Comparison of ENCODE assay signal across 7 cellular contexts in genomic region chr11:10208045-10208674, GRCh38.
A peak's percentile ranks its signal among the peaks of the same experiment; 100 is the strongest.
DNase-seq lines count a peak whose midpoint lies in the region; ATAC-seq, FAIRE-seq and TF ChIP-seq lines count a peak whose summit lies in the region.

No MANE protein-coding gene starts in this region.

- H3K23ac ChIP-seq in H1 (ENCODE audit: insufficient read length) (no peak overlapping the region), mesendoderm (ENCODE audit: low read length) (no peak overlapping the region)

- 41% methylated on average over 5 of the region's 5 CpGs; no CpG with 5 or more reads in 1 of the 2 experiments for WGBS in H1 (ENCODE audit: extremely low coverage in 1 of 2, insufficient coverage in 1 of 2, insufficient read length in 1 of 2, insufficient replicate concordance in 2 of 2, low coverage in 1 of 2, low lambda C conversion rate in 2 of 2, missing lambda C conversion rate in 1 of 2), 2 experiments
- no CpG with 5 or more reads among the region's 5 CpGs for WGBS in mesendoderm (ENCODE audit: extremely low coverage, insufficient coverage, low lambda C conversion rate)

- no peaks in the 10 kb centered on the region for H3F3A ChIP-seq in PC-9 (ENCODE audit: insufficient read depth, low read depth)

- no peak overlapping the region for H2AK5ac ChIP-seq in H1 (ENCODE audit: low read depth, low read length)
- no peak overlapping the region for H2AK5ac ChIP-seq in mesendoderm (ENCODE audit: low read length)

- H3K79me1 ChIP-seq in H1 (ENCODE audit: low read depth, low read length) (no peaks in the 10 kb centered on the region; the same call in 1 of the 2 replicates), mesendoderm (ENCODE audit: low read length) (peaks cover 2% of the 10 kb centered on the region)

- no peak overlapping the region for H2BK12ac ChIP-seq in H1 (ENCODE audit: low read depth, low read length)

- H3K18ac ChIP-seq in H1 (ENCODE audit: extremely low read depth, low read length) = no peak overlapping the region
- no peak overlapping the region for H3K18ac ChIP-seq in mesendoderm (ENCODE audit: low read length)

- TF ChIP-seq RAD21 in Ishikawa (IDR thresholded peaks at IDR 0.05; ENCODE audit: low read depth) (peak; percentile 63), H1 (IDR thresholded peaks at IDR 0.05 in 1 of 2, conservative IDR thresholded peaks at IDR 0.05 in 1 of 2; ENCODE audit: low read depth in 2 of 2, low read length in 2 of 2) (peak; percentile 26 to 38)

- POLR2A ChIA-PET in PC-9 (lab: Charles Lee; ENCODE audit: unreplicated experiment) (no interaction called here), H1 (lab: Charles Lee; ENCODE audit: partially characterized antibody) (interaction anchor here (1.2 kb wide), 1 partner anchor 98 kb away, joined by 5 read pairs; no protein-coding TSS in a partner anchor)

- H3K4me1 ChIP-seq in PC-9 (replicated peaks; ENCODE audit: insufficient read depth) (0 out of 2 replicates have a peak, but pooled peaks cover 3% of the 10 kb centered on the region), H1 (replicated peaks in 1 of 4; ENCODE audit: control insufficient read depth in 3 of 4, insufficient read depth in 4 of 4, low read length in 3 of 4) (peaks cover 0 to 14% (median 5%) of the 10 kb centered on the region in 4 experiments; a peak in 5 of 7 replicates), mesendoderm (ENCODE audit: control insufficient read depth, low read depth, low read length) (peaks cover 3% of the 10 kb centered on the region)

- no peaks in the 10 kb centered on the region for H3K36me3 ChIP-seq in PC-9 (ENCODE audit: low read depth)
- no peaks in the 10 kb centered on the region for H3K36me3 ChIP-seq in H1 (ENCODE audit: control insufficient read depth in 2 of 4, insufficient read depth in 4 of 4, low read length in 3 of 4)
- no peaks in the 10 kb centered on the region for H3K36me3 ChIP-seq in mesendoderm (ENCODE audit: control insufficient read depth, insufficient read depth, low read length)

- peak; percentile 60 for TF ChIP-seq CTCF in GM10266 (IDR thresholded peaks at IDR 0.05; ENCODE audit: control insufficient read depth, insufficient read depth, low read depth, missing control alignments)
- TF ChIP-seq CTCF in PC-9 (conservative IDR thresholded peaks at IDR 0.05) = peak; percentile 75
- peak in 2 of 3 experiments; percentile 4 to 52; a peak in 2 of 4 replicates for TF ChIP-seq CTCF in H1 (IDR thresholded peaks at IDR 0.05; ENCODE audit: control extremely low read depth in 1 of 3, insufficient read depth in 1 of 3, low read depth in 1 of 3, low read length in 3 of 3)

- H3K4me3 ChIP-seq in PC-9 (no peak overlapping the region), H1 (ENCODE audit: extremely low read depth in 1 of 4, insufficient read depth in 2 of 4, low read depth in 3 of 4, low read length in 4 of 4) (no peak overlapping the region), mesendoderm (ENCODE audit: low read length) (no peak overlapping the region)

- no peak overlapping the region for H2BK20ac ChIP-seq in H1 (ENCODE audit: low read length)

- no peak overlapping the region for H3K14ac ChIP-seq in H1 (ENCODE audit: insufficient read length)

- no peaks in the 10 kb centered on the region for H3K23me2 ChIP-seq in H1 (ENCODE audit: low read depth, low read length)

- no peak overlapping the region for H3K56ac ChIP-seq in H1 (replicated peaks; ENCODE audit: insufficient read length, low read depth, low read length)
- H3K56ac ChIP-seq in mesendoderm (ENCODE audit: low read length) = no peak overlapping the region

- no peak overlapping the region for H3K9ac ChIP-seq in H1 (replicated peaks in 1 of 4; ENCODE audit: extremely low read depth in 1 of 4, low read depth in 3 of 4, low read length in 3 of 4)
- no peak overlapping the region for H3K9ac ChIP-seq in mesendoderm (ENCODE audit: low read length)

- H4K5ac ChIP-seq in H1 (ENCODE audit: insufficient read length, low read depth, low read length) = no peak overlapping the region
- no peak overlapping the region for H4K5ac ChIP-seq in mesendoderm (ENCODE audit: low read length)

- H4K91ac ChIP-seq in H1 (replicated peaks; ENCODE audit: insufficient read length, low read length) = no peak overlapping the region

- H4K8ac ChIP-seq in H1 (ENCODE audit: extremely low read depth, insufficient read depth, low read length) (no peak overlapping the region), mesendoderm (ENCODE audit: low read depth, low read length) (no peak overlapping the region)

- H3K4ac ChIP-seq in H1 (replicated peaks; ENCODE audit: insufficient read length, low read depth, low read length) (no peak overlapping the region), mesendoderm (ENCODE audit: low read depth, low read length) (no peak overlapping the region)

- intact Hi-C loops in PC-9 (cut with micrococcal nuclease; ENCODE audit: unreplicated experiment) = loop anchor here (2.0 to 5.0 kb wide), 3 partner anchors 95 to 529 kb away; no protein-coding TSS in a partner anchor

- no peak for TF ChIP-seq EP300 in Ishikawa (IDR thresholded peaks at IDR 0.05; ENCODE audit: borderline replicate concordance)
- no peak for TF ChIP-seq EP300 in H1 (IDR thresholded peaks at IDR 0.05; ENCODE audit: borderline replicate concordance in 1 of 2, low read depth in 2 of 2, low read length in 2 of 2)

- CTCF ChIA-PET in PC-9 (lab: Charles Lee) (interaction anchor here (0.6 to 0.9 kb wide), 3 partner anchors 70 to 97 kb away, joined by 3 to 14 read pairs (median 3); partner anchors contain the start of gene ADM), H1 (lab: Charles Lee; ENCODE audit: partially characterized antibody) (interaction anchor here (0.6 to 2.1 kb wide), 14 partner anchors 9 to 931 kb away, joined by 3 to 7 read pairs (median 4); no protein-coding TSS in a partner anchor)

- no TSS peak for BruUV-seq in PC-9 (replicated peaks; lab: Mats Ljungman, UMichigan)

- H3K9me3 ChIP-seq in PC-9 (ENCODE audit: insufficient read depth, low read depth) = 0 out of 2 replicates have a peak, but pooled peaks cover 7% of the 10 kb centered on the region
- H3K9me3 ChIP-seq in H1 (ENCODE audit: insufficient read depth in 2 of 2, low read depth in 1 of 2, low read length in 1 of 2) = peaks cover 2 to 3% of the 10 kb centered on the region in 2 experiments; a peak in 1 of 4 replicates

- H3K4me2 ChIP-seq in PC-9 = 0 out of 2 replicates have a peak overlapping the region, but pooled peaks have one; percentile 7
- H3K4me2 ChIP-seq in H1 (ENCODE audit: insufficient read depth in 1 of 2, low read depth in 2 of 2, low read length in 2 of 2) = no peak overlapping the region
- H3K4me2 ChIP-seq in mesendoderm (ENCODE audit: low read length) = no peak overlapping the region

- FAIRE-seq in H1 (lab: Jason Lieb, UNC) = peak; percentile 36

- H2BK5ac ChIP-seq in H1 (ENCODE audit: low read depth, low read length) (no peak overlapping the region), mesendoderm (ENCODE audit: low read length) (no peak overlapping the region)

- H3K27me3 ChIP-seq in PC-9 (ENCODE audit: insufficient read depth, low read depth) (no peaks in the 10 kb centered on the region), H1 (replicated peaks in 1 of 4; ENCODE audit: control insufficient read depth in 3 of 4, extremely low read depth in 1 of 4, insufficient read depth in 3 of 4, low read length in 3 of 4) (no peaks in the 10 kb centered on the region), mesendoderm (ENCODE audit: insufficient read depth, low read length, poor library complexity) (no peaks in the 10 kb centered on the region)

- H3K27ac ChIP-seq in PC-9 (no peak overlapping the region), H1 (ENCODE audit: low read depth, low read length) (no peak overlapping the region), mesendoderm (ENCODE audit: low read depth, low read length) (no peak overlapping the region), caudate nucleus (ENCODE audit: low read depth, low read length) (no peak overlapping the region)

- H2BK120ac ChIP-seq in H1 (replicated peaks; ENCODE audit: low read depth, low read length) (no peak overlapping the region), mesendoderm (ENCODE audit: low read depth, low read length) (no peak overlapping the region)

- DNase-seq in GM10266 (ENCODE audit: extremely low spot score) = peak; percentile 38
- DNase-seq in PC-9 = no peak
- no peak for DNase-seq in H1 (ENCODE audit: low read depth in 1 of 2, low spot score in 2 of 2)
- DNase-seq in mesendoderm = peak; percentile 58
- DNase-seq in caudate nucleus (lab: John Stamatoyannopoulos, UW) = no peak

- H4K20me1 ChIP-seq in PC-9 (ENCODE audit: insufficient read depth) = no peaks in the 10 kb centered on the region
- H4K20me1 ChIP-seq in H1 (replicated peaks in 1 of 2; ENCODE audit: control insufficient read depth in 1 of 2, insufficient read depth in 2 of 2, low read length in 2 of 2) = no peaks in the 10 kb centered on the region

- H2BK15ac ChIP-seq in H1 (ENCODE audit: low read length) = no peak overlapping the region
- no peak overlapping the region for H2BK15ac ChIP-seq in mesendoderm (replicated peaks; ENCODE audit: low read depth)

- H3K9me2 ChIP-seq in PC-9 (ENCODE audit: insufficient read depth) = no peaks in the 10 kb centered on the region

- TF ChIP-seq POLR2A in H1 (IDR thresholded peaks at IDR 0.05; ENCODE audit: control extremely low read depth in 1 of 2, low read depth in 2 of 2, low read length in 2 of 2) = no peak

- ATAC-seq in GM21717 (IDR thresholded peaks at IDR 0.05; ENCODE audit: unreplicated experiment) = no peak

- H3K79me2 ChIP-seq in PC-9 (ENCODE audit: low read depth) (no peaks in the 10 kb centered on the region; the same call in 1 of the 2 replicates), H1 (ENCODE audit: control insufficient read depth in 1 of 2, insufficient read depth in 2 of 2, low read length in 2 of 2) (peaks cover 0 to 17% of the 10 kb centered on the region in 2 experiments; a peak in 2 of 4 replicates), mesendoderm (ENCODE audit: control insufficient read depth, insufficient read depth, low read length) (no peaks in the 10 kb centered on the region)

- H2AFZ ChIP-seq in PC-9 = no peak overlapping the region
- no peak overlapping the region for H2AFZ ChIP-seq in H1 (ENCODE audit: low read length)

TF ChIP-seq in Ishikawa, 13 proteins besides CTCF, POLR2A, EP300 and RAD21 (continues in another document):
- TF ChIP-seq NFIC (IDR thresholded peaks at IDR 0.05) = no peak
- no peak for TF ChIP-seq FOXM1 (IDR thresholded peaks at IDR 0.05; ENCODE audit: borderline replicate concordance, low read depth)
- TF ChIP-seq ZBTB7A (IDR thresholded peaks at IDR 0.05; ENCODE audit: low read depth) = no peak
- TF ChIP-seq MAX (IDR thresholded peaks at IDR 0.05) = no peak

TF ChIP-seq in H1, 55 proteins besides CTCF, POLR2A, EP300 and RAD21 (continues in another document):
- TF ChIP-seq KDM5A (IDR thresholded peaks at IDR 0.05; ENCODE audit: low read length) = no peak

Comparison
In these comparisons a context has a peak if more than half of its experiments do, and no peak if none do; other contexts are left out.
1. DNase-seq: peak in GM10266 (single experiment) and mesendoderm (single experiment); none in PC-9 (0 of 2), H1 (0 of 2) and caudate nucleus (0 of 61).
2. Peak in every context shown above with its lines, with median percentiles within 50 percentile points of each other: CTCF ChIP-seq.